26 cellular contexts compared by ENCODE assay signal in genomic region chr1:187847531-187847930, GRCh38.
A peak's percentile ranks its signal among the peaks of the same experiment; 100 is the strongest.
DNase-seq lines count a peak whose midpoint lies in the region; ATAC-seq, FAIRE-seq and TF ChIP-seq lines count a peak whose summit lies in the region.
"Had no signal": no experiment of that assay in that cellular context is flagged by ENCODE, and none has a peak within 500 bp of the region (broad histone marks: within the 10 kb centered on the region; RNA-seq: fewer than 3 reads in every experiment).

No MANE protein-coding gene starts in this region.

- H3K79me2 ChIP-seq in endothelial cell of umbilical vein (ENCODE audit: control insufficient read depth, insufficient read depth, low read length), result no peaks in the 10 kb centered on the region
- H3K79me2 ChIP-seq in smooth muscle cell (ENCODE audit: low read depth), result no peaks in the 10 kb centered on the region

- peak; percentile 25 for DNase-seq in dermis blood vessel endothelial cell
- DNase-seq in endothelial cell of umbilical vein (ENCODE audit: low read depth, low spot score), result peak; percentile 91
- DNase-seq in smooth muscle cell (lab: John Stamatoyannopoulos, UW; ENCODE audit: unreplicated experiment), result no peak
- no peak for DNase-seq in NCI-H510A treated with DMSO at 0.1 percent for 48 hours (lab: John Stamatoyannopoulos, UW)
- DNase-seq: 8988T; ACHN; BE2C; C1 segment of cervical spinal cord; CD4-positive, alpha-beta memory T cell; CD4-positive, CD25-positive, alpha-beta regulatory T cell; CD8-positive, alpha-beta memory T cell; COR-L47; DMS 273 treated with DMSO at 0.1 percent for 48 hours; DMS153; DMS53; DMS79; DND-41; EL; GDM1 had no signal

- intact Hi-C loops in endothelial cell of umbilical vein (cut with micrococcal nuclease), result loop anchor here (5.0 kb wide), 1 partner anchor 195 kb away; no protein-coding TSS in a partner anchor

- dilution Hi-C loops in endothelial cell of umbilical vein (cut with MboI; ENCODE audit: extremely low pct_ligation_motif_present, low sequenced_read_pairs), result no loop called here

- H3F3A ChIP-seq in smooth muscle cell (ENCODE audit: low read depth), result no peaks in the 10 kb centered on the region

- H3K36me3 ChIP-seq in endothelial cell of umbilical vein (ENCODE audit: control insufficient read depth in 2 of 2, extremely low read depth in 1 of 2, insufficient read depth in 2 of 2, low read length in 2 of 2) (no peaks in the 10 kb centered on the region), smooth muscle cell (ENCODE audit: low read depth) (no peaks in the 10 kb centered on the region)
- H3K36me3 ChIP-seq: BE2C, BLaER1 had no signal

- peak overlapping the region; percentile 61 for H3K4me2 ChIP-seq in endothelial cell of umbilical vein (ENCODE audit: insufficient read depth, low read length)
- H3K4me2 ChIP-seq in smooth muscle cell, result no peak overlapping the region
- H3K4me2 ChIP-seq: BLaER1 had no signal

- H2AFZ ChIP-seq in endothelial cell of umbilical vein (ENCODE audit: low read depth, low read length), result peak overlapping the region; percentile 71
- peak overlapping the region; percentile 13 for H2AFZ ChIP-seq in smooth muscle cell (ENCODE audit: low read depth)

- H3K9me3 ChIP-seq in endothelial cell of umbilical vein (replicated peaks; ENCODE audit: control insufficient read depth, insufficient read depth, low read length) (no peaks in the 10 kb centered on the region), smooth muscle cell (replicated peaks; ENCODE audit: low read depth) (no peaks in the 10 kb centered on the region)
- H3K9me3 ChIP-seq: BE2C had no signal

- no peak for FAIRE-seq in endothelial cell of umbilical vein (lab: Jason Lieb, UNC)
- FAIRE-seq: A204.1, GM12878, GM12892, GM18507 had no signal

- TF ChIP-seq POLR2A in endothelial cell of umbilical vein (IDR thresholded peaks at IDR 0.05; ENCODE audit: low read depth, low read length), result no peak

- H3K4me1 ChIP-seq in endothelial cell of umbilical vein (ENCODE audit: control insufficient read depth, extremely low read depth, insufficient read depth, low read length) (peaks cover 6% of the 10 kb centered on the region), smooth muscle cell (ENCODE audit: low read depth) (peaks cover 7% of the 10 kb centered on the region)
- H3K4me1 ChIP-seq: BLaER1 had no signal

- no peak for TF ChIP-seq CTCF in endothelial cell of umbilical vein (IDR thresholded peaks at IDR 0.05; ENCODE audit: extremely low read depth in 1 of 2, insufficient read depth in 1 of 2, low read depth in 1 of 2, low read length in 2 of 2)
- TF ChIP-seq CTCF in smooth muscle cell (IDR thresholded peaks at IDR 0.05; ENCODE audit: borderline replicate concordance, insufficient read depth, poor library complexity, severe bottlenecking), result no peak

- CTCF ChIA-PET in endothelial cell of umbilical vein (lab: Charles Lee), result no interaction called here

- H3K27me3 ChIP-seq in endothelial cell of umbilical vein (ENCODE audit: control insufficient read depth in 2 of 2, insufficient read depth in 2 of 2, low read length in 2 of 2), result no peaks in the 10 kb centered on the region
- H3K27me3 ChIP-seq in smooth muscle cell (ENCODE audit: low read depth), result no peaks in the 10 kb centered on the region
- H3K27me3 ChIP-seq: BE2C, BLaER1 had no signal

- BruUV-seq in endothelial cell of umbilical vein (replicated peaks; lab: Mats Ljungman, UMichigan), result no TSS peak

- no peaks in the 10 kb centered on the region for H4K20me1 ChIP-seq in endothelial cell of umbilical vein (replicated peaks; ENCODE audit: control insufficient read depth, extremely low read depth, insufficient read depth, low read length)
- H4K20me1 ChIP-seq in smooth muscle cell (ENCODE audit: low read depth), result no peaks in the 10 kb centered on the region
- H4K20me1 ChIP-seq: BLaER1 had no signal

- H3K4me3 ChIP-seq in endothelial cell of umbilical vein (replicated peaks in 1 of 3; ENCODE audit: insufficient read depth in 1 of 3, low read depth in 1 of 3, low read length in 3 of 3) (no peak overlapping the region), smooth muscle cell (no peak overlapping the region)
- H3K4me3 ChIP-seq: BLaER1, GM12878 had no signal

- peak overlapping the region; percentile 20 for H3K27ac ChIP-seq in endothelial cell of umbilical vein (ENCODE audit: insufficient read depth, low read depth, low read length)
- no peak overlapping the region for H3K27ac ChIP-seq in smooth muscle cell (ENCODE audit: low read depth)
- H3K27ac ChIP-seq: BLaER1 had no signal

- no peak for ATAC-seq in HG03095 (IDR thresholded peaks at IDR 0.05; ENCODE audit: unreplicated experiment)
- ATAC-seq in GM19467 (IDR thresholded peaks at IDR 0.05; ENCODE audit: unreplicated experiment), result no peak
- ATAC-seq: GM12878 had no signal

- POLR2A ChIA-PET in endothelial cell of umbilical vein (lab: Charles Lee), result no interaction called here

- H3K9me1 ChIP-seq in endothelial cell of umbilical vein (replicated peaks; ENCODE audit: control insufficient read depth, extremely low read depth, insufficient read depth, low read length), result no peaks in the 10 kb centered on the region

- H3K9ac ChIP-seq in endothelial cell of umbilical vein (replicated peaks; ENCODE audit: extremely low read depth, insufficient read depth, low read length), result peak overlapping the region; percentile 39
- no peak overlapping the region for H3K9ac ChIP-seq in smooth muscle cell (ENCODE audit: low read depth)
- H3K9ac ChIP-seq: BLaER1 had no signal

TF ChIP-seq in endothelial cell of umbilical vein, 7 proteins besides CTCF, POLR2A, EP300 and RAD21:
- TF ChIP-seq JUN (IDR thresholded peaks at IDR 0.05; ENCODE audit: borderline replicate concordance, insufficient read depth, insufficient read length, low read depth) (no peak), GATA2 (IDR thresholded peaks at IDR 0.05; ENCODE audit: insufficient read depth, insufficient read length, low read depth, low read length) (peak; percentile 62), FOS (IDR thresholded peaks at IDR 0.05; ENCODE audit: borderline replicate concordance, insufficient read depth, low read length) (peak; percentile 37), MYC (IDR thresholded peaks at IDR 0.05; ENCODE audit: low read depth, low read length) (no peak), EZH2 (IDR thresholded peaks at IDR 0.05; ENCODE audit: borderline replicate concordance, low read depth, low read length, severe bottlenecking) (no peak), POLR2AphosphoS5 (IDR thresholded peaks at IDR 0.05; ENCODE audit: insufficient read depth, low read depth, low read length) (peak; percentile 16)
- TF ChIP-seq, protein P1, sequence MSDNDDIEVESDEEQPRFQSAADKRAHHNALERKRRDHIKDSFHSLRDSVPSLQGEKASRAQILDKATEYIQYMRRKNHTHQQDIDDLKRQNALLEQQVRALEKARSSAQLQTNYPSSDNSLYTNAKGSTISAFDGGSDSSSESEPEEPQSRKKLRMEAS (IDR thresholded peaks at IDR 0.05; ENCODE audit: insufficient read depth, insufficient read length), result no peak

Comparison
In these comparisons a context has a peak if more than half of its experiments do, and no peak if none do; other contexts are left out.
1. DNase-seq: peak in dermis blood vessel endothelial cell (single experiment) and endothelial cell of umbilical vein (single experiment); none in smooth muscle cell (single experiment) and NCI-H510A treated with DMSO at 0.1 percent for 48 hours (single experiment).